ENCODE assay signal across 12 cellular contexts in the genomic region with DNA sequence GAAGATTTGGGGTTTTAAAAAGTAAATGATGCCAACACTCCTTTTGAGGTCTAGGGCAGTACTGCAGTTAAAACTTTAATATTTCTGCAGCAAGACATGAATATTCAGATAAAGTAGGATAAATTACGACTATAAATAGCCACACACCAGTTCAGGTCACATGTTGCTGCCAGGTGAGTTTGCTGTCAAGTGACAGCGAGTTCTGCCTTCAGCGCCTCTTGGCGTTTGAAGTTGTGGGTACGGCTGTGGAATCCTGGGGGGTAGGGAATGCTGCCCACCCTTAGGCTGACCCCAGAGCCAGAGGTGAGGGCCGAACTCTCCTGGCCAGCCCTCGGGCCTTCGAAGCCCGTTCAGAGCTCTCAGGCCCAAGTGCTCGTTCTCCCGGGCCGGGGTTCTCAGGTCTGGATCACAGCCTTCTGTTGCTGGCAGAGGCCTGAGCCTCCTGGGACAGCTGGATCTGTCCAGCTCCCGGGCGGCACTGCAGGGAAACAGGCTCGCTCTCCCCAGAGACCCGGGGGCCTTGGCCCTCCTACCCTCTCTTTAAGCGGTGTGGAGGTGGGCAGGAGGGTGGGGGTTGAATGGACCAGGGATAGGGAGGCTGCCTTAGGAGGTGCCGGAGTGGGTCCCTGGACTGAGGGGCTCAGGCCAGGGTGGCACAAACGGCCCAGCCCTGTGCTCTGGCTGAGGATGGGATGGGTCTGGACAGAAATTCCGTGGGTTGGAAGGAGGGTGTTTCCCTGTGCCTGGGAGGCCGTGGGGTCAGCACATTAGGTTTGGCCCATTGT. TPM values are rescaled to one million over a fixed set of nuclear protein-coding genes. Genes with fewer than 3 reads are reported as not detected.
DNase-seq lines count a peak whose midpoint lies in the region; ATAC-seq, FAIRE-seq and TF ChIP-seq lines count a peak whose summit lies in the region.
"Had no signal": no experiment of that assay in that cellular context is flagged by ENCODE, and none has a peak within 500 bp of the region (broad histone marks: within the 10 kb centered on the region; RNA-seq: fewer than 3 reads in every experiment).

No MANE protein-coding gene starts in this region.

- peak overlapping the region in 1 of 2 experiments; percentile 41; a peak in 1 of 4 replicates for H3K4me3 ChIP-seq in HCT116 (replicated peaks in 1 of 2; ENCODE audit: low read depth in 1 of 2, low read length in 2 of 2)
- H3K4me3 ChIP-seq in breast epithelium: peak overlapping the region; percentile 91 to 100 (median 99)
- H3K4me3 ChIP-seq in kidney (ENCODE audit: low read length in 2 of 2): peak overlapping the region in 1 of 2 donors; percentile 32
- peak overlapping the region in 1 of 7 experiments; percentile 89 for H3K4me3 ChIP-seq in skin epidermis

- H3K4me1 ChIP-seq in HCT116 (ENCODE audit: control insufficient read depth in 1 of 2, insufficient read depth in 2 of 2, low read length in 2 of 2) (peaks cover 42 to 70% of the 10 kb centered on the region in 2 experiments), breast epithelium (peaks cover 18 to 38% of the 10 kb centered on the region in 2 donors), kidney (ENCODE audit: control insufficient read depth in 1 of 2, insufficient read depth in 1 of 2, low read depth in 1 of 2, low read length in 2 of 2) (peaks cover 34 to 56% of the 10 kb centered on the region in 2 donors)

- POLR2A ChIA-PET in HCT116 (lab: Charles Lee): no interaction called here

- H3K27ac ChIP-seq in HCT116 (ENCODE audit: low read depth, low read length) (peak overlapping the region; percentile 68), breast epithelium (peak overlapping the region; percentile 95 to 99), kidney (ENCODE audit: low read depth in 2 of 2, low read length in 2 of 2) (peak overlapping the region; percentile 92 to 93), skin epidermis (peak overlapping the region in 17 of 21 experiments; percentile 15 to 99 (median 97))
- H3K27ac ChIP-seq: parathyroid adenoma had no signal

- no peak for TF ChIP-seq RAD21 in HCT116 (IDR thresholded peaks at IDR 0.05; ENCODE audit: low read depth)

- CTCF ChIA-PET in HCT116 (lab: Charles Lee): no interaction called here

- no peaks in the 10 kb centered on the region for H3K9me3 ChIP-seq in HCT116 (ENCODE audit: control insufficient read depth in 1 of 2, insufficient read depth in 1 of 2, low read depth in 1 of 2, low read length in 2 of 2)
- no peaks in the 10 kb centered on the region for H3K9me3 ChIP-seq in breast epithelium
- no peaks in the 10 kb centered on the region for H3K9me3 ChIP-seq in kidney (ENCODE audit: control insufficient read depth in 1 of 2, low read length in 2 of 2)

- H3K4me2 ChIP-seq in HCT116 (ENCODE audit: low read length): peak overlapping the region; percentile 95

- H3K9ac ChIP-seq in HCT116 (ENCODE audit: low read length) (peak overlapping the region; percentile 95), kidney (ENCODE audit: low read length in 2 of 2) (peak overlapping the region in 1 of 2 donors; percentile 58)
- H3K9ac ChIP-seq: parathyroid adenoma had no signal

- TF ChIP-seq CTCF in HCT116 (IDR thresholded peaks at IDR 0.05 in 2 of 3, conservative IDR thresholded peaks at IDR 0.05 in 1 of 3; ENCODE audit: borderline replicate concordance in 1 of 3, insufficient read depth in 1 of 3, low read depth in 2 of 3, low read length in 2 of 3) (no peak), breast epithelium (IDR thresholded peaks at IDR 0.05) (no peak), kidney (IDR thresholded peaks at IDR 0.05; ENCODE audit: borderline replicate concordance, extremely low read depth, insufficient read depth) (no peak)

- intact Hi-C loops in HCT116 (cut with micrococcal nuclease) (no loop called here), breast epithelium (cut with DNase I; ENCODE audit: low total_unique reads) (no loop called here), kidney (cut with DNase I) (no loop called here)

- H3K9me2 ChIP-seq in HCT116 (ENCODE audit: insufficient read depth): no peaks in the 10 kb centered on the region

- RAD21 ChIA-PET in HCT116 (lab: Charles Lee; ENCODE audit: low non-redundant PET in 1 of 2, low total read pairs in 2 of 2, uncharacterized antibody in 2 of 2, unreplicated experiment in 2 of 2): no interaction called here

- peaks cover 3% of the 10 kb centered on the region; the same call in 1 of the 2 replicates for H4K20me1 ChIP-seq in HCT116 (ENCODE audit: insufficient read depth)

- TF ChIP-seq POLR2A in HCT116 (IDR thresholded peaks at IDR 0.05; ENCODE audit: borderline replicate concordance, extremely low read depth, insufficient read depth, insufficient read length): no peak
- no peak for TF ChIP-seq POLR2A in breast epithelium (IDR thresholded peaks at IDR 0.05)

- H3K36me3 ChIP-seq in HCT116 (ENCODE audit: control insufficient read depth in 1 of 2, insufficient read depth in 2 of 2, low read length in 2 of 2) (peaks cover 0 to 6% of the 10 kb centered on the region in 2 experiments; a peak in 2 of 4 replicates), breast epithelium (no peaks in the 10 kb centered on the region), kidney (ENCODE audit: control insufficient read depth in 1 of 2, insufficient read depth in 2 of 2, low read length in 2 of 2) (peaks cover 0 to 13% of the 10 kb centered on the region in 2 donors)

- DNase-seq in HCT116 (ENCODE audit: low read depth, low spot score) (no peak), breast epithelium (ENCODE audit: low spot score in 2 of 2) (no peak), kidney (peak; percentile 78), NCI-H345 (lab: John Stamatoyannopoulos, UW) (no peak), NCI-H2081 (lab: John Stamatoyannopoulos, UW) (no peak), NCI-H82 treated with DMSO at 0.1 percent for 48 hours (lab: John Stamatoyannopoulos, UW; ENCODE audit: unreplicated experiment) (no peak), urothelium cell line (ENCODE audit: low spot score) (no peak)
- DNase-seq: DMS 273 treated with DMSO at 0.1 percent for 48 hours, NCI-H1092 treated with DMSO at 0.1 percent for 48 hours had no signal

- no peak for ATAC-seq in HCT116

- no TSS peak for BruUV-seq in HCT116 (replicated peaks; lab: Mats Ljungman, UMichigan)

- FAIRE-seq in kidney (lab: Jason Lieb, UNC) (no peak), urothelium cell line (lab: Jason Lieb, UNC) (no peak)
- FAIRE-seq: GM18507 had no signal

- H3K27me3 ChIP-seq in HCT116 (ENCODE audit: insufficient read depth, low read length) (no peaks in the 10 kb centered on the region), breast epithelium (no peaks in the 10 kb centered on the region)

- no peak overlapping the region for H2AFZ ChIP-seq in HCT116 (ENCODE audit: low read depth, low read length, poor library complexity, severe bottlenecking)
- H2AFZ ChIP-seq: parathyroid adenoma had no signal

- peaks cover 96% of the 10 kb centered on the region for H3K79me2 ChIP-seq in HCT116 (ENCODE audit: insufficient read depth, low read length)

TF ChIP-seq in HCT116, 20 proteins besides CTCF, POLR2A, EP300 and RAD21 (continues in another document):
- no peak for TF ChIP-seq ZNF274 (IDR thresholded peaks at IDR 0.05; ENCODE audit: low read depth, low read length)
- TF ChIP-seq POLR2AphosphoS5 (IDR thresholded peaks at IDR 0.05; ENCODE audit: low read depth, low read length): no peak
- no peak for TF ChIP-seq EZH2phosphoT487 (IDR thresholded peaks at IDR 0.05; ENCODE audit: borderline replicate concordance)
- TF ChIP-seq ZFX (IDR thresholded peaks at IDR 0.05): no peak
- TF ChIP-seq SIN3A (IDR thresholded peaks at IDR 0.05; ENCODE audit: low read depth): no peak
- TF ChIP-seq, protein P1, sequence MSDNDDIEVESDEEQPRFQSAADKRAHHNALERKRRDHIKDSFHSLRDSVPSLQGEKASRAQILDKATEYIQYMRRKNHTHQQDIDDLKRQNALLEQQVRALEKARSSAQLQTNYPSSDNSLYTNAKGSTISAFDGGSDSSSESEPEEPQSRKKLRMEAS (IDR thresholded peaks at IDR 0.05): no peak
- TF ChIP-seq EGR1 (IDR thresholded peaks at IDR 0.05; ENCODE audit: low read depth): no peak
- TF ChIP-seq, protein P2, sequence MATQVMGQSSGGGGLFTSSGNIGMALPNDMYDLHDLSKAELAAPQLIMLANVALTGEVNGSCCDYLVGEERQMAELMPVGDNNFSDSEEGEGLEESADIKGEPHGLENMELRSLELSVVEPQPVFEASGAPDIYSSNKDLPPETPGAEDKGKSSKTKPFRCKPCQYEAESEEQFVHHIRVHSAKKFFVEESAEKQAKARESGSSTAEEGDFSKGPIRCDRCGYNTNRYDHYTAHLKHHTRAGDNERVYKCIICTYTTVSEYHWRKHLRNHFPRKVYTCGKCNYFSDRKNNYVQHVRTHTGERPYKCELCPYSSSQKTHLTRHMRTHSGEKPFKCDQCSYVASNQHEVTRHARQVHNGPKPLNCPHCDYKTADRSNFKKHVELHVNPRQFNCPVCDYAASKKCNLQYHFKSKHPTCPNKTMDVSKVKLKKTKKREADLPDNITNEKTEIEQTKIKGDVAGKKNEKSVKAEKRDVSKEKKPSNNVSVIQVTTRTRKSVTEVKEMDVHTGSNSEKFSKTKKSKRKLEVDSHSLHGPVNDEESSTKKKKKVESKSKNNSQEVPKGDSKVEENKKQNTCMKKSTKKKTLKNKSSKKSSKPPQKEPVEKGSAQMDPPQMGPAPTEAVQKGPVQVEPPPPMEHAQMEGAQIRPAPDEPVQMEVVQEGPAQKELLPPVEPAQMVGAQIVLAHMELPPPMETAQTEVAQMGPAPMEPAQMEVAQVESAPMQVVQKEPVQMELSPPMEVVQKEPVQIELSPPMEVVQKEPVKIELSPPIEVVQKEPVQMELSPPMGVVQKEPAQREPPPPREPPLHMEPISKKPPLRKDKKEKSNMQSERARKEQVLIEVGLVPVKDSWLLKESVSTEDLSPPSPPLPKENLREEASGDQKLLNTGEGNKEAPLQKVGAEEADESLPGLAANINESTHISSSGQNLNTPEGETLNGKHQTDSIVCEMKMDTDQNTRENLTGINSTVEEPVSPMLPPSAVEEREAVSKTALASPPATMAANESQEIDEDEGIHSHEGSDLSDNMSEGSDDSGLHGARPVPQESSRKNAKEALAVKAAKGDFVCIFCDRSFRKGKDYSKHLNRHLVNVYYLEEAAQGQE (IDR thresholded peaks at IDR 0.05; ENCODE audit: low read depth): no peak
- TF ChIP-seq, protein P3, sequence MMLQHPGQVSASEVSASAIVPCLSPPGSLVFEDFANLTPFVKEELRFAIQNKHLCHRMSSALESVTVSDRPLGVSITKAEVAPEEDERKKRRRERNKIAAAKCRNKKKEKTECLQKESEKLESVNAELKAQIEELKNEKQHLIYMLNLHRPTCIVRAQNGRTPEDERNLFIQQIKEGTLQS (IDR thresholded peaks at IDR 0.05): no peak
- TF ChIP-seq FOSL1 (IDR thresholded peaks at IDR 0.05; ENCODE audit: low read depth): no peak
- TF ChIP-seq CEBPB (IDR thresholded peaks at IDR 0.05; ENCODE audit: low read depth): no peak

RNA-seq across cellular contexts. Expression of a gene that starts 5.4 kb away (rescaled TPM):
- total RNA-seq in HCT116 (2021; ENCODE audit: unreplicated experiment): 102 TPM
- polyA plus RNA-seq in HCT116 (2012): 92.5 and 93.5 TPM in 2 replicates
- total RNA-seq in breast epithelium: 10 to 100 TPM; 38.8 to 85.5 (median 56.4) TPM
- 192 TPM for total RNA-seq in kidney
- polyA plus RNA-seq in kidney (ENCODE audit: insufficient read depth, low read depth, low replicate concordance): 240 TPM

RNA-seq across cellular contexts. Expression of a gene that starts 34.9 kb away (rescaled TPM):
- 19.9 TPM for total RNA-seq in HCT116 (2021; ENCODE audit: unreplicated experiment)
- polyA plus RNA-seq in HCT116 (2012): 7.6 and 9.6 TPM in 2 replicates
- total RNA-seq in breast epithelium: 10 to 100 TPM; 14.7 to 29.7 (median 28.8) TPM
- 39.5 TPM for total RNA-seq in kidney
- 5.1 TPM for polyA plus RNA-seq in kidney (ENCODE audit: insufficient read depth, low read depth, low replicate concordance)
